Comparison of ENCODE assay signal across 1 cellular context in genomic region chr1:25430073-25430665, GRCh38.
TF ChIP-seq lines count a peak whose summit lies in the region.

No MANE protein-coding gene starts in this region.

TF ChIP-seq in K562, 482 proteins besides CTCF, POLR2A, EP300 and RAD21 (continued from another document and continues in another):
- TF ChIP-seq RERE (CRISPR knock-in tag; IDR thresholded peaks at IDR 0.05; ENCODE audit: borderline replicate concordance), result 0 out of 2 replicates have a peak, but pooled peaks have one; percentile 88
- peak; percentile 73 for TF ChIP-seq TARDBP (IDR thresholded peaks at IDR 0.05)
- 0 out of 2 replicates have a peak, but pooled peaks have one; percentile 22 for TF ChIP-seq THRAP3 (IDR thresholded peaks at IDR 0.05; ENCODE audit: borderline replicate concordance)
- peak; percentile 75; the same call in 1 of the 2 replicates for TF ChIP-seq KAT7 (CRISPR knock-in tag; IDR thresholded peaks at IDR 0.05; ENCODE audit: borderline replicate concordance)
- TF ChIP-seq ATF7 (IDR thresholded peaks at IDR 0.05), result peak; percentile 90; the same call in 1 of the 2 replicates
- 0 out of 2 replicates have a peak, but pooled peaks have one; percentile 88 for TF ChIP-seq ATF6 (CRISPR knock-in tag; IDR thresholded peaks at IDR 0.05)
- no peak for TF ChIP-seq CREB5 (CRISPR knock-in tag; IDR thresholded peaks at IDR 0.05)
- peak; percentile 79 for TF ChIP-seq KLF1 (tag; IDR thresholded peaks at IDR 0.05)
- no peak for TF ChIP-seq RUNX1 (IDR thresholded peaks at IDR 0.05; ENCODE audit: low read depth)
- peak; percentile 30; the same call in 1 of the 2 replicates for TF ChIP-seq JUN (IDR thresholded peaks at IDR 0.05; ENCODE audit: borderline replicate concordance, low read depth, low read length)
- peak; percentile 84 for TF ChIP-seq JUN (CRISPR knock-in tag; IDR thresholded peaks at IDR 0.05; ENCODE audit: borderline replicate concordance)
- peak; percentile 61 to 96; a peak in 3 of 4 replicates for TF ChIP-seq HDAC1 (IDR thresholded peaks at IDR 0.05)
- no peak for TF ChIP-seq ZNF57 (CRISPR knock-in tag; IDR thresholded peaks at IDR 0.05)
- peak; percentile 69; the same call in 1 of the 2 replicates for TF ChIP-seq ZBTB43 (CRISPR knock-in tag; IDR thresholded peaks at IDR 0.05)
- no peak for TF ChIP-seq ZBTB5 (IDR thresholded peaks at IDR 0.05)
- TF ChIP-seq ZNF740 (CRISPR knock-in tag; IDR thresholded peaks at IDR 0.05), result 0 out of 2 replicates have a peak, but pooled peaks have one; percentile 59
- no peak for TF ChIP-seq ZNF740 (tag; IDR thresholded peaks at IDR 0.05)
- TF ChIP-seq NKRF (IDR thresholded peaks at IDR 0.05; ENCODE audit: borderline replicate concordance), result peak; percentile 96
- TF ChIP-seq CEBPG (CRISPR knock-in tag; IDR thresholded peaks at IDR 0.05), result peak; percentile 66
- peak in 1 of 2 experiments; percentile 56; a peak in 1 of 4 replicates for TF ChIP-seq CEBPG (tag; conservative IDR thresholded peaks at IDR 0.05 in 1 of 2, IDR thresholded peaks at IDR 0.05 in 1 of 2)
- peak; percentile 90 for TF ChIP-seq CREM (IDR thresholded peaks at IDR 0.05; ENCODE audit: low read depth)
- TF ChIP-seq HMGXB4 (CRISPR knock-in tag; IDR thresholded peaks at IDR 0.05), result peak; percentile 92; the same call in 1 of the 2 replicates
- TF ChIP-seq MITF (IDR thresholded peaks at IDR 0.05), result no peak
- peak; percentile 53 for TF ChIP-seq STAT6 (CRISPR knock-in tag; IDR thresholded peaks at IDR 0.05)
- no peak for TF ChIP-seq RBM39 (optimal IDR thresholded peaks at IDR 0.05; ENCODE audit: low read depth, low read length)
- peak; percentile 46 for TF ChIP-seq FOS (IDR thresholded peaks at IDR 0.05; ENCODE audit: extremely low read depth, insufficient read length)
- 0 out of 2 replicates have a peak, but pooled peaks have one; percentile 18 for TF ChIP-seq BCOR (IDR thresholded peaks at IDR 0.05)
- no peak for TF ChIP-seq HCFC1 (IDR thresholded peaks at IDR 0.05; ENCODE audit: low read depth, low read length)
- no peak for TF ChIP-seq TFE3 (CRISPR knock-in tag; IDR thresholded peaks at IDR 0.05)
- no peak for TF ChIP-seq CBX2 (IDR thresholded peaks at IDR 0.05; ENCODE audit: insufficient read depth, low read length, poor library complexity, severe bottlenecking)
